In genomic region chr20:34566978-34567884, GRCh38 we compare ENCODE assay signal across 28 cellular contexts. TPM values are rescaled to one million over a fixed set of nuclear protein-coding genes. Genes with fewer than 3 reads are reported as not detected.
DNase-seq lines count a peak whose midpoint lies in the region; ATAC-seq, FAIRE-seq and TF ChIP-seq lines count a peak whose summit lies in the region.
"Had no signal": no experiment of that assay in that cellular context is flagged by ENCODE, and none has a peak within 500 bp of the region (broad histone marks: within the 10 kb centered on the region; RNA-seq: fewer than 3 reads in every experiment).

No MANE protein-coding gene starts in this region.

- no peak for TF ChIP-seq POLR2A in A549 (IDR thresholded peaks at IDR 0.05; ENCODE audit: low read length)

- no peak overlapping the region for H3K4me3 ChIP-seq in A549
- no peak overlapping the region for H3K4me3 ChIP-seq in CD8-positive, alpha-beta memory T cell (ENCODE audit: low read length)
- H3K4me3 ChIP-seq: breast epithelium, coronary artery, esophagus squamous epithelium, hepatocyte, suprapubic skin had no signal

- H3K36me3 ChIP-seq in CD8-positive, alpha-beta memory T cell (ENCODE audit: insufficient read depth, low read length), result peaks cover 7% of the 10 kb centered on the region
- H3K36me3 ChIP-seq: breast epithelium had no signal

- no peak for TF ChIP-seq EP300 in A549 (IDR thresholded peaks at IDR 0.05)

- H3K27ac ChIP-seq in A549, result no peak overlapping the region
- H3K27ac ChIP-seq in CD8-positive, alpha-beta memory T cell (ENCODE audit: low read depth, low read length), result no peak overlapping the region
- H3K27ac ChIP-seq: breast epithelium, coronary artery, esophagus squamous epithelium, hepatocyte, suprapubic skin, VCaP had no signal

- no peak for ATAC-seq in A549
- ATAC-seq in central memory CD8-positive, alpha-beta T cell (replicated peaks; ENCODE audit: extremely low read depth, poor library complexity, severe bottlenecking), result no peak
- no peak for ATAC-seq in HG03520 (IDR thresholded peaks at IDR 0.05; ENCODE audit: unreplicated experiment)

- H3K27me3 Mint-ChIP-seq in CD8-positive, alpha-beta memory T cell, result no peaks in the 10 kb centered on the region
- no peaks in the 10 kb centered on the region for H3K27me3 Mint-ChIP-seq in central memory CD8-positive, alpha-beta T cell
- H3K27me3 Mint-ChIP-seq: CD4-positive, CD25-positive, alpha-beta regulatory T cell had no signal

- CTCF ChIA-PET in A549 (lab: Yijun Ruan, JAX), result interaction anchor here (0.8 to 4.5 kb wide), 5 partner anchors 9 to 203 kb away, joined by 3 to 26 read pairs (median 4); partner anchors contain the start of gene MAP1LC3A
- CTCF ChIA-PET in CD8-positive, alpha-beta memory T cell (lab: Charles Lee), result interaction anchor here (0.7 to 1.4 kb wide), 2 partner anchors 29 to 111 kb away, joined by 3 read pairs; no protein-coding TSS in a partner anchor

- no peaks in the 10 kb centered on the region for H3K9me3 Mint-ChIP-seq in CD8-positive, alpha-beta memory T cell
- no peaks in the 10 kb centered on the region for H3K9me3 Mint-ChIP-seq in central memory CD8-positive, alpha-beta T cell
- H3K9me3 Mint-ChIP-seq: CD4-positive, CD25-positive, alpha-beta regulatory T cell; HFFc6; nephron had no signal

- TF ChIP-seq RAD21 in A549 (conservative IDR thresholded peaks at IDR 0.05 in 1 of 2, IDR thresholded peaks at IDR 0.05 in 1 of 2), result no peak

- no peak for DNase-seq in A549 (ENCODE audit: low read depth in 1 of 2, low spot score in 1 of 2)
- no peak for DNase-seq in CD8-positive, alpha-beta memory T cell
- no peak for DNase-seq in central memory CD8-positive, alpha-beta T cell (ENCODE audit: low spot score in 2 of 2)
- peak; percentile 77 for DNase-seq in posterior vena cava (ENCODE audit: low spot score)
- DNase-seq in activated gamma-delta T cell (lab: John Stamatoyannopoulos, UW), result no peak
- DNase-seq in amniotic stem cell (lab: John Stamatoyannopoulos, UW), result no peak
- DNase-seq: activated CD4-positive, alpha-beta T cell treated with anti-CD3 and anti-CD28 coated beads, Interleukin-2, amount 50 U/mL, for 4 hours; activated CD8-positive, alpha-beta memory T cell treated with anti-CD3 and anti-CD28 coated beads, Interleukin-2, amount 50 U/mL, for 48 hours; activated effector memory CD4-positive, alpha-beta T cell treated with Interleukin-2 at 50 U/mL for 16 hours; CD4-positive, CD25-positive, alpha-beta regulatory T cell; DMS 273 treated with DMSO at 0.1 percent for 48 hours; esophagus squamous epithelium; HFFc6; KG1; MM.1S; NCI-H1436; NCI-H446 treated with DMSO at 0.1 percent for 48 hours; Right ventricle myocardium superior had no signal

- H3K4me1 ChIP-seq in A549, result no peaks in the 10 kb centered on the region
- no peaks in the 10 kb centered on the region for H3K4me1 ChIP-seq in CD8-positive, alpha-beta memory T cell (ENCODE audit: insufficient read depth, low read length)
- H3K4me1 ChIP-seq: breast epithelium, esophagus squamous epithelium, suprapubic skin had no signal

- intact Hi-C loops in posterior vena cava (cut with DNase I), result no loop called here

- H3K27me3 ChIP-seq in CD8-positive, alpha-beta memory T cell (ENCODE audit: insufficient read depth, low read length, poor library complexity, severe bottlenecking), result no peaks in the 10 kb centered on the region
- H3K27me3 ChIP-seq: breast epithelium, esophagus squamous epithelium, hepatocyte, suprapubic skin had no signal

- FAIRE-seq in A549 (lab: Jason Lieb, UNC), result no peak
- FAIRE-seq: frontal cortex, GM19239 had no signal

- 85% methylated on average over 9 of the region's 9 CpGs for WGBS in A549 (ENCODE audit: missing lambda C conversion rate)

- no peaks in the 10 kb centered on the region for H3K9me3 ChIP-seq in A549
- H3K9me3 ChIP-seq in CD8-positive, alpha-beta memory T cell (ENCODE audit: low read length), result no peaks in the 10 kb centered on the region
- H3K9me3 ChIP-seq: breast epithelium, esophagus squamous epithelium, suprapubic skin had no signal

- no peak overlapping the region for H3K4me2 ChIP-seq in A549
- H3K4me2 ChIP-seq: hepatocyte had no signal

- no peak overlapping the region for H3K4me3 Mint-ChIP-seq in CD8-positive, alpha-beta memory T cell
- no peak overlapping the region for H3K4me3 Mint-ChIP-seq in central memory CD8-positive, alpha-beta T cell
- H3K4me3 Mint-ChIP-seq: HFFc6, nephron had no signal

- no peak for TF ChIP-seq CTCF in A549 (IDR thresholded peaks at IDR 0.05)

- peaks cover 6 to 11% (median 9%) of the 10 kb centered on the region in 3 donors for H3K4me1 Mint-ChIP-seq in CD8-positive, alpha-beta memory T cell
- peaks cover 9% of the 10 kb centered on the region for H3K4me1 Mint-ChIP-seq in central memory CD8-positive, alpha-beta T cell

- H3K36me3 Mint-ChIP-seq in CD8-positive, alpha-beta memory T cell, result peaks cover 5 to 37% (median 8%) of the 10 kb centered on the region in 3 donors
- H3K36me3 Mint-ChIP-seq in central memory CD8-positive, alpha-beta T cell (ENCODE audit: insufficient read depth), result peaks cover 5% of the 10 kb centered on the region

- POLR2A ChIA-PET in A549 (lab: Yijun Ruan, JAX), result no interaction called here
- POLR2A ChIA-PET in CD8-positive, alpha-beta memory T cell (lab: Charles Lee), result interaction anchor here (0.6 kb wide), 1 partner anchor 71 kb away, joined by 3 read pairs; no protein-coding TSS in a partner anchor

- H3K27ac Mint-ChIP-seq in CD8-positive, alpha-beta memory T cell, result peak overlapping the region in 5 of 8 donors; percentile 12 to 85 (median 66)
- peak overlapping the region; percentile 25 for H3K27ac Mint-ChIP-seq in central memory CD8-positive, alpha-beta T cell (ENCODE audit: low read depth)
- H3K27ac Mint-ChIP-seq: HFFc6, nephron had no signal

TF ChIP-seq in A549, 52 proteins besides CTCF, POLR2A, EP300 and RAD21 (continues in another document):
- TF ChIP-seq, protein P1, sequence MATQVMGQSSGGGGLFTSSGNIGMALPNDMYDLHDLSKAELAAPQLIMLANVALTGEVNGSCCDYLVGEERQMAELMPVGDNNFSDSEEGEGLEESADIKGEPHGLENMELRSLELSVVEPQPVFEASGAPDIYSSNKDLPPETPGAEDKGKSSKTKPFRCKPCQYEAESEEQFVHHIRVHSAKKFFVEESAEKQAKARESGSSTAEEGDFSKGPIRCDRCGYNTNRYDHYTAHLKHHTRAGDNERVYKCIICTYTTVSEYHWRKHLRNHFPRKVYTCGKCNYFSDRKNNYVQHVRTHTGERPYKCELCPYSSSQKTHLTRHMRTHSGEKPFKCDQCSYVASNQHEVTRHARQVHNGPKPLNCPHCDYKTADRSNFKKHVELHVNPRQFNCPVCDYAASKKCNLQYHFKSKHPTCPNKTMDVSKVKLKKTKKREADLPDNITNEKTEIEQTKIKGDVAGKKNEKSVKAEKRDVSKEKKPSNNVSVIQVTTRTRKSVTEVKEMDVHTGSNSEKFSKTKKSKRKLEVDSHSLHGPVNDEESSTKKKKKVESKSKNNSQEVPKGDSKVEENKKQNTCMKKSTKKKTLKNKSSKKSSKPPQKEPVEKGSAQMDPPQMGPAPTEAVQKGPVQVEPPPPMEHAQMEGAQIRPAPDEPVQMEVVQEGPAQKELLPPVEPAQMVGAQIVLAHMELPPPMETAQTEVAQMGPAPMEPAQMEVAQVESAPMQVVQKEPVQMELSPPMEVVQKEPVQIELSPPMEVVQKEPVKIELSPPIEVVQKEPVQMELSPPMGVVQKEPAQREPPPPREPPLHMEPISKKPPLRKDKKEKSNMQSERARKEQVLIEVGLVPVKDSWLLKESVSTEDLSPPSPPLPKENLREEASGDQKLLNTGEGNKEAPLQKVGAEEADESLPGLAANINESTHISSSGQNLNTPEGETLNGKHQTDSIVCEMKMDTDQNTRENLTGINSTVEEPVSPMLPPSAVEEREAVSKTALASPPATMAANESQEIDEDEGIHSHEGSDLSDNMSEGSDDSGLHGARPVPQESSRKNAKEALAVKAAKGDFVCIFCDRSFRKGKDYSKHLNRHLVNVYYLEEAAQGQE (IDR thresholded peaks at IDR 0.05), result no peak
- TF ChIP-seq SMC3 (IDR thresholded peaks at IDR 0.05) (no peak), JUN (IDR thresholded peaks at IDR 0.05) (no peak), HEYL (CRISPR knock-in tag; IDR thresholded peaks at IDR 0.05) (no peak), EHMT2 (IDR thresholded peaks at IDR 0.05; ENCODE audit: low read depth) (no peak), MAFK (IDR thresholded peaks at IDR 0.05; ENCODE audit: partially characterized antibody) (peak; percentile 17)
- TF ChIP-seq, protein P2, sequence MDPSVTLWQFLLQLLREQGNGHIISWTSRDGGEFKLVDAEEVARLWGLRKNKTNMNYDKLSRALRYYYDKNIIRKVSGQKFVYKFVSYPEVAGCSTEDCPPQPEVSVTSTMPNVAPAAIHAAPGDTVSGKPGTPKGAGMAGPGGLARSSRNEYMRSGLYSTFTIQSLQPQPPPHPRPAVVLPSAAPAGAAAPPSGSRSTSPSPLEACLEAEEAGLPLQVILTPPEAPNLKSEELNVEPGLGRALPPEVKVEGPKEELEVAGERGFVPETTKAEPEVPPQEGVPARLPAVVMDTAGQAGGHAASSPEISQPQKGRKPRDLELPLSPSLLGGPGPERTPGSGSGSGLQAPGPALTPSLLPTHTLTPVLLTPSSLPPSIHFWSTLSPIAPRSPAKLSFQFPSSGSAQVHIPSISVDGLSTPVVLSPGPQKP (IDR thresholded peaks at IDR 0.05; ENCODE audit: low read depth, low read length), result no peak

RNA-seq across cellular contexts. Expression of gene MAP1LC3A, which starts 8.7 kb away (rescaled TPM):
- 3.7 and 4.3 TPM in 2 replicates for polyA plus RNA-seq in A549 (2011; rRNA removed)
- polyA plus RNA-seq in A549 (2012; cell fraction: cytosol; rRNA removed), result 9.0 and 13.6 TPM in 2 replicates
- 25.2 and 27.9 TPM in 2 replicates for polyA plus RNA-seq in A549 (2012; cell fraction: nucleus; rRNA removed)
- polyA plus RNA-seq in A549 (2017; fragmentation: RNase III; extraction: RNeasy Plus Mini Kit Qiagen cat#74134 plus additional on column Dnase treatment), result 11.4 to 17.7 TPM (median 15.7 TPM) in 3 replicates
- 4.8 and 6.0 TPM in 2 replicates for polyA minus RNA-seq in A549 (2011; rRNA and poly(A)+ RNA removed)
- total RNA-seq in CD8-positive, alpha-beta memory T cell, result 1 to 10 TPM; 1.5 to 1.7 TPM
- polyA plus RNA-seq in CD8-positive, alpha-beta memory T cell, result 8.5 TPM
- 10 to 100 TPM; 36.1 to 48.1 TPM for total RNA-seq in posterior vena cava
- total RNA-seq: HT1080 had no signal

RNA-seq across cellular contexts. Expression of gene DYNLRB1, which starts 51.0 kb away (rescaled TPM):
- polyA plus RNA-seq in A549 (2011; rRNA removed) (148 and 204 TPM in 2 replicates), A549 (2017; fragmentation: RNase III; extraction: RNeasy Plus Mini Kit Qiagen cat#74134 plus additional on column Dnase treatment) (206 to 230 TPM (median 211 TPM) in 3 replicates)
- polyA plus RNA-seq in A549 (2012; cell fraction: cytosol; rRNA removed), result 235 and 264 TPM in 2 replicates
- 104 and 152 TPM in 2 replicates for polyA plus RNA-seq in A549 (2012; cell fraction: nucleus; rRNA removed)
- polyA minus RNA-seq in A549 (2011; rRNA and poly(A)+ RNA removed), result 116 and 177 TPM in 2 replicates
- total RNA-seq in CD8-positive, alpha-beta memory T cell, result 10 to 100 TPM; 81.1 to 81.2 TPM
- 315 TPM for polyA plus RNA-seq in CD8-positive, alpha-beta memory T cell
- 100 to 1,000 TPM; 116 to 124 TPM for total RNA-seq in posterior vena cava

Comparison
In these comparisons a context has a peak if more than half of its experiments do, and no peak if none do; other contexts are left out.
1. RNA of gene MAP1LC3A, which starts 8.7 kb away (total RNA-seq): 36.1 to 48.1 TPM in posterior vena cava; 1.5 to 1.7 TPM in CD8-positive, alpha-beta memory T cell; every median in the first group is over 10 times any median in the second.